ENCODE assay signal across 8 cellular contexts in the genomic region with DNA sequence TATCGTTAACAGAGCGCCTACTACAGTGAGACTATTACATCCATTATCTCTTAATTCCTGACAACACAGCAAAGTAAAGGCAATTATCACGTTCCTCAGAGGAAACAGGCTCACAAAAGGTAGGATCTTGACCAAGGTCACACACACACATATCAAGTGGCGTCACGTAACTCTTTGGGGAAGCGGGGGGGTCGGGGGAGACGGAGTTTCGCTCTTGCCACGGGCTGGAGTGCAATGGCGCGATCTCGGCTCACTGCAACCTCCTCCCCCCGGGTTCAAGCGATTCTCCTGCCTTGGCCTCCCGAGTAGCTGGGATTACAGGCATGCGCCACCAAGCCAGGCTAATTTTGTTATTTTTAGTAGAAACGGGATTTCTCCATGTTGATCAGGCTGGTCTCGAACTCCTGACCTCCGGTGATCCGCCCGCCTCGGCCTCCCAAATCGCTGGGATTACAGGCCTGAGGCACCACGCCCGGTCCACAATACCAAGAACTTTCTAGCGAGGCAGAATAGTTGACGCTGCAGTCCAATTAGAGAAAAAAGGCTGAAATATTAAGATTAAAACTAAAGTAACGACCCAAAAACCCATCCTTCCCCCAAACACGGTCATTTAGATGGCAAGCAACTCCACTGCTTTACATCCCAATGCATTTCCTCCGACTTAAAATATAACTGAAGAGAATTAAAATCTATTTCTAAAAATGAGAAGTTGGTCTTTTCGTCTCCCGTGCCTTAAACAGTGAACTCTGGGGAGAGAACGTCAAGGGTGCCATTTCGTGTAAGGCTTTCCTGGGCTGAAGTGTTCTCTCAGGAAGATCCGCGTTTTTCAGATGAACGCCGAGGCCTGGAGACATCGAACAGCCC. TPM values are rescaled to one million over a fixed set of nuclear protein-coding genes. Genes with fewer than 3 reads are reported as not detected.
A peak's percentile ranks its signal among the peaks of the same experiment; 100 is the strongest.
DNase-seq lines count a peak whose midpoint lies in the region; ATAC-seq and TF ChIP-seq lines count a peak whose summit lies in the region.

No MANE protein-coding gene starts in this region.

- H3K27me3 ChIP-seq in endodermal cell (ENCODE audit: control insufficient read depth, insufficient read depth, low read length, poor library complexity, severe bottlenecking), result no peaks in the 10 kb centered on the region
- no peaks in the 10 kb centered on the region for H3K27me3 ChIP-seq in stomach smooth muscle (ENCODE audit: control insufficient read depth in 1 of 2, insufficient read depth in 2 of 2, low read length in 2 of 2)

- H3K9ac ChIP-seq in endodermal cell (ENCODE audit: extremely low read depth, low read length, poor library complexity, severe bottlenecking) (peak overlapping the region; percentile 100), stomach smooth muscle (ENCODE audit: low read length in 2 of 2) (peak overlapping the region; percentile 99 to 100)

- H3K27ac ChIP-seq in endodermal cell (ENCODE audit: low read depth, low read length), result peak overlapping the region; percentile 99
- H3K27ac ChIP-seq in stomach smooth muscle (ENCODE audit: low read length), result peak overlapping the region; percentile 99

- H3K27ac Mint-ChIP-seq in activated CD4-positive, alpha-beta memory T cell treated with anti-CD3 and anti-CD28 coated beads for 36 hours, result peak overlapping the region; percentile 97
- peak overlapping the region; percentile 99 for H3K27ac Mint-ChIP-seq in endodermal cell
- peak overlapping the region; percentile 89 to 100 (median 97) for H3K27ac Mint-ChIP-seq in naive thymus-derived CD8-positive, alpha-beta T cell

- H3K36me3 ChIP-seq in endodermal cell (ENCODE audit: control insufficient read depth, insufficient read depth, low read length) (peaks cover 43% of the 10 kb centered on the region), stomach smooth muscle (ENCODE audit: control insufficient read depth in 2 of 2, insufficient read depth in 2 of 2, low read length in 2 of 2) (peaks cover 2 to 14% of the 10 kb centered on the region in 2 donors)

- H3K4me1 ChIP-seq in endodermal cell (ENCODE audit: control insufficient read depth, insufficient read depth, low read length), result peaks cover 3% of the 10 kb centered on the region
- H3K4me1 ChIP-seq in stomach smooth muscle (ENCODE audit: control insufficient read depth, insufficient read depth, low read length), result peaks cover 17% of the 10 kb centered on the region

- ATAC-seq in naive thymus-derived CD8-positive, alpha-beta T cell, result no peak

- H3K4me1 Mint-ChIP-seq in activated CD4-positive, alpha-beta memory T cell treated with anti-CD3 and anti-CD28 coated beads for 36 hours (ENCODE audit: low read depth), result peaks cover 48% of the 10 kb centered on the region
- H3K4me1 Mint-ChIP-seq in endodermal cell, result peaks cover 27% of the 10 kb centered on the region
- peaks cover 41 to 68% (median 61%) of the 10 kb centered on the region in 4 donors for H3K4me1 Mint-ChIP-seq in naive thymus-derived CD8-positive, alpha-beta T cell

- CTCF ChIA-PET in activated CD4-positive, alpha-beta memory T cell treated with anti-CD3 and anti-CD28 coated beads for 36 hours (lab: Charles Lee), result interaction anchor here (0.7 kb wide), 1 partner anchor 453 kb away, joined by 3 read pairs; no protein-coding TSS in a partner anchor

- no peaks in the 10 kb centered on the region for H3K27me3 Mint-ChIP-seq in activated CD4-positive, alpha-beta memory T cell treated with anti-CD3 and anti-CD28 coated beads for 36 hours
- H3K27me3 Mint-ChIP-seq in endodermal cell (ENCODE audit: insufficient read depth), result no peaks in the 10 kb centered on the region
- H3K27me3 Mint-ChIP-seq in naive thymus-derived CD8-positive, alpha-beta T cell, result no peaks in the 10 kb centered on the region

- H3K4me3 ChIP-seq in endodermal cell (ENCODE audit: low read length) (peak overlapping the region; percentile 93), stomach smooth muscle (ENCODE audit: low read length in 2 of 2) (peak overlapping the region; percentile 86 to 92)

- POLR2A ChIA-PET in activated CD4-positive, alpha-beta memory T cell treated with anti-CD3 and anti-CD28 coated beads for 36 hours (lab: Charles Lee), result no interaction called here
- POLR2A ChIA-PET in naive thymus-derived CD8-positive, alpha-beta T cell (lab: Charles Lee), result interaction anchor here (1.1 kb wide), 1 partner anchor 20 kb away, joined by 5 read pairs; no protein-coding TSS in a partner anchor

- no peaks in the 10 kb centered on the region for H3K9me3 Mint-ChIP-seq in activated CD4-positive, alpha-beta memory T cell treated with anti-CD3 and anti-CD28 coated beads for 36 hours
- H3K9me3 Mint-ChIP-seq in endodermal cell, result no peaks in the 10 kb centered on the region
- H3K9me3 Mint-ChIP-seq in naive thymus-derived CD8-positive, alpha-beta T cell, result peaks cover 0 to 11% (median 0%) of the 10 kb centered on the region in 9 donors

- TF ChIP-seq CTCF in endodermal cell (conservative IDR thresholded peaks at IDR 0.05), result no peak

- DNase-seq in ELF-1 (ENCODE audit: low read depth, low spot score) (peak; percentile 59), MV-4-11 (lab: John Stamatoyannopoulos, UW) (peak; percentile 47), endodermal cell (peak; percentile 76), NCI-H187 treated with DMSO at 0.1 percent for 48 hours (lab: John Stamatoyannopoulos, UW) (no peak), NCI-H1694 treated with DMSO at 0.1 percent for 48 hours (lab: John Stamatoyannopoulos, UW) (no peak)
- peak; percentile 76 for DNase-seq in activated CD4-positive, alpha-beta memory T cell treated with anti-CD3 and anti-CD28 coated beads for 36 hours
- peak; percentile 27 to 74 (median 48) for DNase-seq in naive thymus-derived CD8-positive, alpha-beta T cell

- H3K9me3 ChIP-seq in endodermal cell (ENCODE audit: control insufficient read depth, low read length) (no peaks in the 10 kb centered on the region), stomach smooth muscle (ENCODE audit: control insufficient read depth in 2 of 2, low read length in 2 of 2) (no peaks in the 10 kb centered on the region)

- WGBS in endodermal cell (ENCODE audit: insufficient coverage in 1 of 2, insufficient read length in 1 of 2), 2 experiments, result 0 to 1% methylated on average over 22 to 40 of the region's 40 CpGs

- intact Hi-C loops in activated CD4-positive, alpha-beta memory T cell treated with anti-CD3 and anti-CD28 coated beads for 36 hours (cut with micrococcal nuclease), result loop anchor here (5.0 to 10.0 kb wide), 2 partner anchors 252 to 660 kb away; partner anchors contain the start of genes ANKRD54, EIF3L and SUN2

- peaks cover 48% of the 10 kb centered on the region for H3K36me3 Mint-ChIP-seq in activated CD4-positive, alpha-beta memory T cell treated with anti-CD3 and anti-CD28 coated beads for 36 hours
- peaks cover 54% of the 10 kb centered on the region for H3K36me3 Mint-ChIP-seq in endodermal cell (ENCODE audit: low read depth)
- H3K36me3 Mint-ChIP-seq in naive thymus-derived CD8-positive, alpha-beta T cell, result peaks cover 18 to 55% (median 20%) of the 10 kb centered on the region in 3 donors

- H3K4me3 Mint-ChIP-seq in activated CD4-positive, alpha-beta memory T cell treated with anti-CD3 and anti-CD28 coated beads for 36 hours, result peak overlapping the region; percentile 100
- peak overlapping the region; percentile 99 for H3K4me3 Mint-ChIP-seq in endodermal cell
- peak overlapping the region; percentile 87 to 100 (median 94) for H3K4me3 Mint-ChIP-seq in naive thymus-derived CD8-positive, alpha-beta T cell

RNA-seq across cellular contexts. Expression of gene DDX17, which starts 1.1 kb away (rescaled TPM):
- total RNA-seq in activated CD4-positive, alpha-beta memory T cell treated with anti-CD3 and anti-CD28 coated beads for 36 hours, result 100 to 1,000 TPM; 353 to 358 TPM
- 100 to 1,000 TPM; 507 to 621 TPM for total RNA-seq in endodermal cell
- 386 TPM for polyA plus RNA-seq in endodermal cell (2013, experiment 1 of 2)
- polyA plus RNA-seq in endodermal cell (2013, experiment 2 of 2), result 344 TPM
- total RNA-seq in naive thymus-derived CD8-positive, alpha-beta T cell, result 1,000 to 10,000 TPM; 1,031 to 1,044 TPM
- 10 to 100 TPM; 27.3 to 38.7 (median 28.2) TPM for polyA plus RNA-seq in naive thymus-derived CD8-positive, alpha-beta T cell

RNA-seq across cellular contexts. Expression of gene KDELR3, which starts 37.1 kb away (rescaled TPM):
- total RNA-seq in activated CD4-positive, alpha-beta memory T cell treated with anti-CD3 and anti-CD28 coated beads for 36 hours, result under 1 TPM; 0.94 to 0.97 TPM
- 10 to 100 TPM; 11.4 to 14.9 TPM for total RNA-seq in endodermal cell
- 14.6 TPM for polyA plus RNA-seq in endodermal cell (2013, experiment 1 of 2)
- 14.8 TPM for polyA plus RNA-seq in endodermal cell (2013, experiment 2 of 2)
- total RNA-seq in naive thymus-derived CD8-positive, alpha-beta T cell, result not detected
- under 1 TPM in 2 of 3 donors, not detected in 1; 0.11 to 0.28 TPM for polyA plus RNA-seq in naive thymus-derived CD8-positive, alpha-beta T cell

RNA-seq across cellular contexts. Expression of gene KCNJ4, which starts 50.0 kb away (rescaled TPM):
- total RNA-seq in activated CD4-positive, alpha-beta memory T cell treated with anti-CD3 and anti-CD28 coated beads for 36 hours, result not detected
- 1 to 10 TPM in 1 of 2 donors, under 1 TPM in 1; 0.37 to 1.4 TPM for total RNA-seq in endodermal cell
- 5.8 TPM for polyA plus RNA-seq in endodermal cell (2013, experiment 1 of 2)
- 6.0 TPM for polyA plus RNA-seq in endodermal cell (2013, experiment 2 of 2)
- total RNA-seq in naive thymus-derived CD8-positive, alpha-beta T cell, result not detected
- polyA plus RNA-seq in naive thymus-derived CD8-positive, alpha-beta T cell, result not detected

Comparison
In these comparisons a context has a peak if more than half of its experiments do, and no peak if none do; other contexts are left out.
1. DNase-seq: peak in ELF-1 (single experiment), MV-4-11 (single experiment), activated CD4-positive, alpha-beta memory T cell treated with anti-CD3 and anti-CD28 coated beads for 36 hours (single experiment), endodermal cell (single experiment) and naive thymus-derived CD8-positive, alpha-beta T cell (10 of 10); none in NCI-H187 treated with DMSO at 0.1 percent for 48 hours (single experiment) and NCI-H1694 treated with DMSO at 0.1 percent for 48 hours (single experiment).
2. RNA of gene KDELR3, which starts 37.1 kb away (total RNA-seq): 11.4 to 14.9 TPM in endodermal cell; 0.94 to 0.97 TPM in activated CD4-positive, alpha-beta memory T cell treated with anti-CD3 and anti-CD28 coated beads for 36 hours and not detected in naive thymus-derived CD8-positive, alpha-beta T cell; every median in the first group is over 4 times any median in the second.
3. Peak in every context shown above with its lines, with median percentiles within 50 percentile points of each other: H3K27ac Mint-ChIP-seq and H3K4me3 Mint-ChIP-seq.